Comparison of ENCODE assay signal across 9 cellular contexts in genomic region chr6:131948692-131949614, GRCh38. TPM values are rescaled to one million over a fixed set of nuclear protein-coding genes. Genes with fewer than 3 reads are reported as not detected.
DNase-seq lines count a peak whose midpoint lies in the region; ATAC-seq, FAIRE-seq and TF ChIP-seq lines count a peak whose summit lies in the region.
"Had no signal": no experiment of that assay in that cellular context is flagged by ENCODE, and none has a peak within 500 bp of the region (broad histone marks: within the 10 kb centered on the region; RNA-seq: fewer than 3 reads in every experiment).

No MANE protein-coding gene starts in this region.

- peak; percentile 35 for DNase-seq in HK-2 (ENCODE audit: unreplicated experiment)
- DNase-seq in bronchial epithelial cell (ENCODE audit: low read depth), result peak; percentile 45
- DNase-seq in activated effector memory CD4-positive, alpha-beta T cell treated with anti-CD3 and anti-CD28 coated beads, Interleukin-2, amount 50 U/mL, for 16 hours, result no peak
- no peak for DNase-seq in SIG-M5 (lab: John Stamatoyannopoulos, UW)
- no peak for DNase-seq in activated CD4-positive, alpha-beta T cell treated with anti-CD3 and anti-CD28 coated beads, Interleukin-2, amount 10 ng/mL, durations not matched to agents 7 days and 5 days
- DNase-seq: activated T-cell treated with anti-CD3 and anti-CD28 coated beads for 4 hours had no signal

- no peaks in the 10 kb centered on the region for H3K9me3 Mint-ChIP-seq in stimulated activated memory B cell treated with anti-CD40 and anti-IgM and Interleukin-4, amounts not matched to agents 10 μg/mL and 1 μg/mL and 100 μg/mL, for 72 hours
- no peaks in the 10 kb centered on the region for H3K9me3 Mint-ChIP-seq in activated CD4-positive, alpha-beta T cell treated with anti-CD3 and anti-CD28 coated beads, Interleukin-2, amount 10 ng/mL, durations not matched to agents 7 days and 5 days

- no peaks in the 10 kb centered on the region for H3K36me3 Mint-ChIP-seq in stimulated activated memory B cell treated with anti-CD40 and anti-IgM and Interleukin-4, amounts not matched to agents 10 μg/mL and 1 μg/mL and 100 μg/mL, for 72 hours
- no peaks in the 10 kb centered on the region for H3K36me3 Mint-ChIP-seq in activated CD4-positive, alpha-beta T cell treated with anti-CD3 and anti-CD28 coated beads, Interleukin-2, amount 10 ng/mL, durations not matched to agents 7 days and 5 days (ENCODE audit: low read depth)

- POLR2A ChIA-PET in activated CD4-positive, alpha-beta T cell treated with anti-CD3 and anti-CD28 coated beads, Interleukin-2, amount 10 ng/mL, durations not matched to agents 7 days and 5 days (lab: Charles Lee), result no interaction called here

- peaks cover 82% of the 10 kb centered on the region for H3K27me3 Mint-ChIP-seq in stimulated activated memory B cell treated with anti-CD40 and anti-IgM and Interleukin-4, amounts not matched to agents 10 μg/mL and 1 μg/mL and 100 μg/mL, for 72 hours
- H3K27me3 Mint-ChIP-seq in activated CD4-positive, alpha-beta T cell treated with anti-CD3 and anti-CD28 coated beads, Interleukin-2, amount 10 ng/mL, durations not matched to agents 7 days and 5 days, result peaks cover 67% of the 10 kb centered on the region

- no peak overlapping the region for H3K4me3 ChIP-seq in bronchial epithelial cell (ENCODE audit: low read depth, low read length)

- CTCF ChIA-PET in activated CD4-positive, alpha-beta T cell treated with anti-CD3 and anti-CD28 coated beads, Interleukin-2, amount 10 ng/mL, durations not matched to agents 7 days and 5 days (lab: Charles Lee), result no interaction called here

- H3K4me3 Mint-ChIP-seq in stimulated activated memory B cell treated with anti-CD40 and anti-IgM and Interleukin-4, amounts not matched to agents 10 μg/mL and 1 μg/mL and 100 μg/mL, for 72 hours, result peak overlapping the region; percentile 13
- no peak overlapping the region for H3K4me3 Mint-ChIP-seq in activated CD4-positive, alpha-beta T cell treated with anti-CD3 and anti-CD28 coated beads, Interleukin-2, amount 10 ng/mL, durations not matched to agents 7 days and 5 days

- no peak for FAIRE-seq in bronchial epithelial cell (lab: Jason Lieb, UNC)

- H3K27me3 ChIP-seq in bronchial epithelial cell (ENCODE audit: control insufficient read depth, insufficient read depth, low read length) (no peaks in the 10 kb centered on the region), layer of hippocampus (ENCODE audit: control insufficient read depth, insufficient read depth, low read length) (no peaks in the 10 kb centered on the region)

- peaks cover 10% of the 10 kb centered on the region for H3K4me1 Mint-ChIP-seq in stimulated activated memory B cell treated with anti-CD40 and anti-IgM and Interleukin-4, amounts not matched to agents 10 μg/mL and 1 μg/mL and 100 μg/mL, for 72 hours
- peaks cover 6% of the 10 kb centered on the region for H3K4me1 Mint-ChIP-seq in activated CD4-positive, alpha-beta T cell treated with anti-CD3 and anti-CD28 coated beads, Interleukin-2, amount 10 ng/mL, durations not matched to agents 7 days and 5 days

- TF ChIP-seq CTCF in bronchial epithelial cell (IDR thresholded peaks at IDR 0.05; ENCODE audit: insufficient read depth, low read length, severe bottlenecking), result no peak

- peaks cover 2% of the 10 kb centered on the region for H3K36me3 ChIP-seq in bronchial epithelial cell (ENCODE audit: control insufficient read depth, insufficient read depth, low read length)

- H3K27ac ChIP-seq in layer of hippocampus (ENCODE audit: low read depth, low read length), result peak overlapping the region; percentile 40

- no peak overlapping the region for H3K27ac Mint-ChIP-seq in stimulated activated memory B cell treated with anti-CD40 and anti-IgM and Interleukin-4, amounts not matched to agents 10 μg/mL and 1 μg/mL and 100 μg/mL, for 72 hours
- H3K27ac Mint-ChIP-seq in activated CD4-positive, alpha-beta T cell treated with anti-CD3 and anti-CD28 coated beads, Interleukin-2, amount 10 ng/mL, durations not matched to agents 7 days and 5 days, result no peak overlapping the region

- no peak for ATAC-seq in stimulated activated memory B cell treated with anti-CD40 and anti-IgM and Interleukin-4, amounts not matched to agents 10 μg/mL and 1 μg/mL and 100 μg/mL, for 72 hours
- no peak for ATAC-seq in GM21528 (IDR thresholded peaks at IDR 0.05; ENCODE audit: low FRiP score, unreplicated experiment)

RNA-seq across cellular contexts. Expression of gene CCN2, which starts 2.2 kb away (rescaled TPM):
- total RNA-seq in bronchial epithelial cell, result 1.3 and 2.6 TPM in 2 replicates
- total RNA-seq in activated CD4-positive, alpha-beta T cell treated with anti-CD3 and anti-CD28 coated beads, Interleukin-2, amount 10 ng/mL, durations not matched to agents 7 days and 5 days, result not detected

Comparison
In these comparisons a context has a peak if more than half of its experiments do, and no peak if none do; other contexts are left out.
1. DNase-seq: peak in HK-2 (single experiment) and bronchial epithelial cell (single experiment); none in activated effector memory CD4-positive, alpha-beta T cell treated with anti-CD3 and anti-CD28 coated beads, Interleukin-2, amount 50 U/mL, for 16 hours (single experiment), SIG-M5 (single experiment) and activated CD4-positive, alpha-beta T cell treated with anti-CD3 and anti-CD28 coated beads, Interleukin-2, amount 10 ng/mL, durations not matched to agents 7 days and 5 days (single experiment).